ENCODE assay signal across 32 cellular contexts in genomic region chr7:107258737-107259136, GRCh38.
"Had no signal": no experiment of that assay in that cellular context is flagged by ENCODE, and none has a peak within 500 bp of the region (broad histone marks: within the 10 kb centered on the region; RNA-seq: fewer than 3 reads in every experiment).

No MANE protein-coding gene starts in this region.

- ATAC-seq: activated T-cell treated with anti-CD3 and anti-CD28 coated beads, Interleukin-2, amount 50 U/mL, for 72 hours; gastroesophageal sphincter; WTC11 had no signal

- H3K9me3 ChIP-seq: colonic mucosa, esophagus squamous epithelium, gastroesophageal sphincter had no signal

- FAIRE-seq: astrocyte, bronchial epithelial cell, endometrium, endothelial cell of umbilical vein, TTC549 had no signal

- H3K27me3 ChIP-seq: brain microvascular endothelial cell, colonic mucosa, esophagus squamous epithelium, gastroesophageal sphincter had no signal

- H3K4me1 Mint-ChIP-seq: activated CD4-positive, alpha-beta memory T cell treated with anti-CD3 and anti-CD28 coated beads, Interleukin-2, amount 10 ng/mL, durations not matched to agents 7 days and 5 days; activated CD4-positive, alpha-beta T cell treated with anti-CD3 and anti-CD28 coated beads, Interleukin-2, amount 10 ng/mL, durations not matched to agents 7 days and 5 days had no signal

- H3K4me3 Mint-ChIP-seq: activated CD4-positive, alpha-beta memory T cell treated with anti-CD3 and anti-CD28 coated beads, Interleukin-2, amount 10 ng/mL, durations not matched to agents 7 days and 5 days; activated CD4-positive, alpha-beta T cell treated with anti-CD3 and anti-CD28 coated beads, Interleukin-2, amount 10 ng/mL, durations not matched to agents 7 days and 5 days; activated naive CD8-positive, alpha-beta T cell; activated T-cell treated with anti-CD3 and anti-CD28 coated beads, Interleukin-2, amount 50 U/mL, for 24 hours; activated T-cell treated with anti-CD3 and anti-CD28 coated beads, Interleukin-2, amount 50 U/mL, for 72 hours; WTC11 had no signal

- H3K27ac Mint-ChIP-seq: activated CD4-positive, alpha-beta memory T cell treated with anti-CD3 and anti-CD28 coated beads, Interleukin-2, amount 10 ng/mL, durations not matched to agents 7 days and 5 days; activated CD4-positive, alpha-beta T cell treated with anti-CD3 and anti-CD28 coated beads, Interleukin-2, amount 10 ng/mL, durations not matched to agents 7 days and 5 days; activated naive CD8-positive, alpha-beta T cell; activated T-cell treated with anti-CD3 and anti-CD28 coated beads, Interleukin-2, amount 50 U/mL, for 24 hours; activated T-cell treated with anti-CD3 and anti-CD28 coated beads, Interleukin-2, amount 50 U/mL, for 72 hours; WTC11 had no signal

- DNase-seq: activated CD4-positive, alpha-beta memory T cell treated with anti-CD3 and anti-CD28 coated beads, Interleukin-2, amount 10 ng/mL, durations not matched to agents 7 days and 5 days; activated CD4-positive, alpha-beta T cell treated with anti-CD3 and anti-CD28 coated beads for 1 hour; activated CD4-positive, alpha-beta T cell treated with anti-CD3 and anti-CD28 coated beads for 4 hours; activated CD4-positive, alpha-beta T cell treated with anti-CD3 and anti-CD28 coated beads, Interleukin-2, amount 10 ng/mL, durations not matched to agents 7 days and 5 days; activated CD4-positive, alpha-beta T cell treated with anti-CD3 and anti-CD28 coated beads, Interleukin-2, amount 50 U/mL, for 4 hours; activated CD8-positive, alpha-beta memory T cell treated with anti-CD3 and anti-CD28 coated beads, Interleukin-2, amount 50 U/mL, for 48 hours; activated effector memory CD4-positive, alpha-beta T cell treated with Interleukin-2 at 50 U/mL for 16 hours; activated gamma-delta T cell treated with Interleukin-2 at 50 U/mL for 16 hours; activated naive CD4-positive, alpha-beta T cell treated with anti-CD3 and anti-CD28 coated beads, Interleukin-2, amount 50 U/mL, for 16 hours; activated naive CD4-positive, alpha-beta T cell treated with Interleukin-2 at 50 U/mL for 16 hours; activated T-cell treated with anti-CD3 and anti-CD28 coated beads for 4 hours; activated T-cell treated with anti-CD3 and anti-CD28 coated beads, Interleukin-2, amount 50 U/mL, for 24 hours; activated T-cell treated with anti-CD3 and anti-CD28 coated beads, Interleukin-2, amount 50 U/mL, for 72 hours; amniotic stem cell; anterior cingulate cortex; brain microvascular endothelial cell; caudate nucleus; colonic mucosa; effector CD8-positive, alpha-beta T cell; esophagus squamous epithelium; foreskin melanocyte; T-helper 2 cell had no signal

- H3K36me3 Mint-ChIP-seq: WTC11 had no signal

- H3K9me3 Mint-ChIP-seq: activated CD4-positive, alpha-beta memory T cell treated with anti-CD3 and anti-CD28 coated beads, Interleukin-2, amount 10 ng/mL, durations not matched to agents 7 days and 5 days; activated CD4-positive, alpha-beta T cell treated with anti-CD3 and anti-CD28 coated beads, Interleukin-2, amount 10 ng/mL, durations not matched to agents 7 days and 5 days; activated T-cell treated with anti-CD3 and anti-CD28 coated beads, Interleukin-2, amount 50 U/mL, for 24 hours; activated T-cell treated with anti-CD3 and anti-CD28 coated beads, Interleukin-2, amount 50 U/mL, for 72 hours; WTC11 had no signal

- H3K4me1 ChIP-seq: colonic mucosa, esophagus squamous epithelium, gastroesophageal sphincter had no signal

- H3K36me3 ChIP-seq: brain microvascular endothelial cell, colonic mucosa, esophagus squamous epithelium, gastroesophageal sphincter had no signal

- H3K27me3 Mint-ChIP-seq: activated CD4-positive, alpha-beta memory T cell treated with anti-CD3 and anti-CD28 coated beads, Interleukin-2, amount 10 ng/mL, durations not matched to agents 7 days and 5 days; activated CD4-positive, alpha-beta T cell treated with anti-CD3 and anti-CD28 coated beads, Interleukin-2, amount 10 ng/mL, durations not matched to agents 7 days and 5 days; activated naive CD8-positive, alpha-beta T cell; activated T-cell treated with anti-CD3 and anti-CD28 coated beads, Interleukin-2, amount 50 U/mL, for 24 hours had no signal

- H3K4me3 ChIP-seq: colonic mucosa, esophagus squamous epithelium, gastroesophageal sphincter had no signal

- H3K27ac ChIP-seq: brain microvascular endothelial cell, colonic mucosa, epithelial cell of prostate, esophagus squamous epithelium, gastroesophageal sphincter, VCaP had no signal
